ENCODE assay signal across 17 cellular contexts in genomic region chr7:81333004-81333403, GRCh38.
DNase-seq lines count a peak whose midpoint lies in the region; ATAC-seq and TF ChIP-seq lines count a peak whose summit lies in the region.
"Had no signal": no experiment of that assay in that cellular context is flagged by ENCODE, and none has a peak within 500 bp of the region (broad histone marks: within the 10 kb centered on the region; RNA-seq: fewer than 3 reads in every experiment).

No MANE protein-coding gene starts in this region.

- intact Hi-C loops in Caco-2 (cut with micrococcal nuclease; ENCODE audit: unreplicated experiment), result loop anchor here (5.0 kb wide), 1 partner anchor 261 kb away; no protein-coding TSS in a partner anchor
- intact Hi-C loops in thyroid gland (cut with DNase I), result no loop called here

- no peaks in the 10 kb centered on the region for H3K36me3 Mint-ChIP-seq in Caco-2 (ENCODE audit: insufficient read depth, unreplicated experiment)
- H3K36me3 Mint-ChIP-seq: activated naive CD8-positive, alpha-beta T cell; CD8-positive, alpha-beta T cell had no signal

- ATAC-seq in SK-N-SH treated with all-trans-retinoic acid at 6 μM for 48 hours, result peak; percentile 83
- ATAC-seq: CD8-positive, alpha-beta T cell; left colon; mucosa of descending colon had no signal

- H3K9ac ChIP-seq in skeletal muscle satellite cell (ENCODE audit: low read depth, low read length), result no peak overlapping the region
- H3K9ac ChIP-seq: parathyroid adenoma had no signal

- no peak overlapping the region for H3K27ac ChIP-seq in thyroid gland
- H3K27ac ChIP-seq: parathyroid adenoma had no signal

- peaks cover 28% of the 10 kb centered on the region for H3K4me1 ChIP-seq in skeletal muscle satellite cell (ENCODE audit: control insufficient read depth, insufficient read depth, low read length)
- H3K4me1 ChIP-seq in Caco-2, result 0 out of 2 replicates have a peak, but pooled peaks cover 7% of the 10 kb centered on the region
- no peaks in the 10 kb centered on the region for H3K4me1 ChIP-seq in thyroid gland
- H3K4me1 ChIP-seq: parathyroid adenoma had no signal

- no peak overlapping the region for H3K27ac Mint-ChIP-seq in Caco-2 (ENCODE audit: unreplicated experiment)
- H3K27ac Mint-ChIP-seq: activated naive CD8-positive, alpha-beta T cell; CD8-positive, alpha-beta T cell had no signal

- H3K4me3 Mint-ChIP-seq in Caco-2 (ENCODE audit: unreplicated experiment), result no peak overlapping the region
- H3K4me3 Mint-ChIP-seq: activated naive CD8-positive, alpha-beta T cell; CD8-positive, alpha-beta T cell had no signal

- WGBS in thyroid gland, 2 donors, result 88 to 93% methylated on average over 1 of the region's 1 CpG

- H3K9me3 Mint-ChIP-seq in Caco-2 (ENCODE audit: unreplicated experiment), result no peaks in the 10 kb centered on the region

- H3K27me3 ChIP-seq in skeletal muscle satellite cell (ENCODE audit: control insufficient read depth, insufficient read depth, low read length) (no peaks in the 10 kb centered on the region), H7 (ENCODE audit: control insufficient read depth, insufficient read depth, low read length) (no peaks in the 10 kb centered on the region), Caco-2 (replicated peaks; ENCODE audit: control insufficient read depth, insufficient read depth, low read length) (no peaks in the 10 kb centered on the region), thyroid gland (no peaks in the 10 kb centered on the region)

- peak overlapping the region; percentile 54 for H3K4me2 ChIP-seq in skeletal muscle satellite cell (ENCODE audit: low read length)

- TF ChIP-seq POLR2A in thyroid gland (IDR thresholded peaks at IDR 0.05), result no peak

- no peaks in the 10 kb centered on the region for H3K36me3 ChIP-seq in skeletal muscle satellite cell (ENCODE audit: insufficient read depth, low read length)
- H3K36me3 ChIP-seq in H7 (replicated peaks; ENCODE audit: control insufficient read depth, insufficient read depth, low read length), result no peaks in the 10 kb centered on the region
- no peaks in the 10 kb centered on the region for H3K36me3 ChIP-seq in Caco-2 (ENCODE audit: control insufficient read depth, insufficient read depth, low read length)
- no peaks in the 10 kb centered on the region for H3K36me3 ChIP-seq in thyroid gland

- no peak overlapping the region for H3K4me3 ChIP-seq in fibroblast of villous mesenchyme (ENCODE audit: low read depth, low read length)
- H3K4me3 ChIP-seq in skeletal muscle satellite cell (ENCODE audit: low read length), result no peak overlapping the region
- no peak overlapping the region for H3K4me3 ChIP-seq in H7 (ENCODE audit: insufficient read depth, low read depth, low read length)
- H3K4me3 ChIP-seq in Caco-2 (ENCODE audit: low read depth, low read length), result no peak overlapping the region
- H3K4me3 ChIP-seq in thyroid gland (replicated peaks in 1 of 3), result no peak overlapping the region
- H3K4me3 ChIP-seq: mucosa of descending colon had no signal

- peak; percentile 71 for DNase-seq in HCEC 1CT
- DNase-seq in fibroblast of villous mesenchyme (ENCODE audit: low read depth), result peak; percentile 43
- no peak for DNase-seq in H7
- no peak for DNase-seq in GM10266 (ENCODE audit: extremely low spot score)
- no peak for DNase-seq in Caco-2
- DNase-seq in thyroid gland, result no peak
- DNase-seq: activated CD4-positive, alpha-beta T cell treated with anti-CD3 and anti-CD28 coated beads for 1 hour; CD8-positive, alpha-beta T cell; left colon; mucosa of descending colon; RPMI8226; stimulated activated CD4-positive, alpha-beta T cell treated with anti-CD3 and anti-CD28 coated beads, Interleukin-15, amount 100 ng/mL, for 24 hours; T-helper 2 cell had no signal

- no peak for TF ChIP-seq CTCF in fibroblast of villous mesenchyme (IDR thresholded peaks at IDR 0.05; ENCODE audit: insufficient read depth, low read depth, low read length)
- TF ChIP-seq CTCF in GM10266 (IDR thresholded peaks at IDR 0.05; ENCODE audit: control insufficient read depth, insufficient read depth, low read depth, missing control alignments), result no peak
- no peak for TF ChIP-seq CTCF in Caco-2 (IDR thresholded peaks at IDR 0.05; ENCODE audit: insufficient read depth in 1 of 2, low read depth in 1 of 2, low read length in 1 of 2, severe bottlenecking in 1 of 2, unreplicated experiment in 1 of 2)
- TF ChIP-seq CTCF in thyroid gland (IDR thresholded peaks at IDR 0.05), result no peak

- peaks cover 6% of the 10 kb centered on the region for H3K4me1 Mint-ChIP-seq in Caco-2 (ENCODE audit: low read depth, unreplicated experiment)

- POLR2A ChIA-PET in Caco-2 (lab: Charles Lee), result no interaction called here

- CTCF ChIA-PET in Caco-2 (lab: Charles Lee), result no interaction called here

- H3K27me3 Mint-ChIP-seq in Caco-2 (ENCODE audit: insufficient read depth, unreplicated experiment), result no peaks in the 10 kb centered on the region
- H3K27me3 Mint-ChIP-seq: activated naive CD8-positive, alpha-beta T cell had no signal

- BruUV-seq in Caco-2 (replicated peaks; lab: Mats Ljungman, UMichigan), result no TSS peak

- H3K9me3 ChIP-seq in skeletal muscle satellite cell (replicated peaks; ENCODE audit: low read length) (no peaks in the 10 kb centered on the region), Caco-2 (no peaks in the 10 kb centered on the region), thyroid gland (no peaks in the 10 kb centered on the region)
- H3K9me3 ChIP-seq: mucosa of descending colon had no signal

TF ChIP-seq in SK-N-SH treated with all-trans-retinoic acid at 6 μM for 48 hours, 23 proteins besides CTCF, POLR2A, EP300 and RAD21 (continues in another document):
- TF ChIP-seq CSDC2 (CRISPR knock-in tag; IDR thresholded peaks at IDR 0.05) (no peak), PATZ1 (CRISPR knock-in tag; IDR thresholded peaks at IDR 0.05; ENCODE audit: borderline replicate concordance) (no peak), CSRNP3 (CRISPR knock-in tag; IDR thresholded peaks at IDR 0.05) (no peak), OSR1 (CRISPR knock-in tag; IDR thresholded peaks at IDR 0.05) (no peak), RARB (CRISPR knock-in tag; IDR thresholded peaks at IDR 0.05) (no peak), CREB5 (CRISPR knock-in tag; IDR thresholded peaks at IDR 0.05; ENCODE audit: low read depth) (no peak), ZNF565 (CRISPR knock-in tag; conservative IDR thresholded peaks at IDR 0.05; ENCODE audit: low read depth) (no peak), PPARA (CRISPR knock-in tag; IDR thresholded peaks at IDR 0.05; ENCODE audit: borderline replicate concordance) (no peak), ZFP30 (CRISPR knock-in tag; IDR thresholded peaks at IDR 0.05) (no peak), ESRRG (CRISPR knock-in tag; IDR thresholded peaks at IDR 0.05) (no peak), GLIS3 (CRISPR knock-in tag; IDR thresholded peaks at IDR 0.05) (no peak), SNAI2 (CRISPR knock-in tag; IDR thresholded peaks at IDR 0.05) (no peak), TOX (CRISPR knock-in tag; IDR thresholded peaks at IDR 0.05; ENCODE audit: borderline replicate concordance) (no peak), BACH2 (CRISPR knock-in tag; IDR thresholded peaks at IDR 0.05; ENCODE audit: borderline replicate concordance) (no peak), ZNF8 (CRISPR knock-in tag; IDR thresholded peaks at IDR 0.05) (no peak)

Comparison
In these comparisons a context has a peak if more than half of its experiments do, and no peak if none do; other contexts are left out.
1. DNase-seq: peak in HCEC 1CT (single experiment) and fibroblast of villous mesenchyme (single experiment); none in H7 (single experiment), GM10266 (single experiment), Caco-2 (0 of 2) and thyroid gland (0 of 2).